Comparison of ENCODE assay signal across 8 cellular contexts in the genomic region with DNA sequence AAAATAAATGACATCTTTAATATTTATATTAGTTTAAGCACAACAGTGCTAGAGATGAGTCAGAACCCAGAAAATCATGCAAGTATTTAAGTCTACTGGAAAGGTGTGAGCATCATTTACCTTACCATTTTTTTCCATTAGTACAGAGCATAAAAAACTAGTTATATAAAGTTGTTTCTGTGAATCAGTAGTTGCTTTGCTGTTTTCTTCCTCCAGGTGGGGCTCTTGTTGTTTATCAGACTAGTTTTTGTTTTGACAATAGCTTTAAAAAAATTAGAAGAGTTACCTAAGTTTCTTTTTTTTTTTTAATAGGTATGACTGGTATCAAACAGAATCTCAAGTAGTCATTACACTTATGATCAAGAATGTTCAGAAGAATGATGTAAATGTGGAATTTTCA. TPM values are rescaled to one million over a fixed set of nuclear protein-coding genes. Genes with fewer than 3 reads are reported as not detected.
A peak's percentile ranks its signal among the peaks of the same experiment; 100 is the strongest.
DNase-seq lines count a peak whose midpoint lies in the region; ATAC-seq and TF ChIP-seq lines count a peak whose summit lies in the region.

No MANE protein-coding gene starts in this region.

- no peak overlapping the region for H3K4me3 ChIP-seq in heart right ventricle
- no peak overlapping the region for H3K4me3 ChIP-seq in OCI-LY3 (ENCODE audit: low read length)
- no peak overlapping the region for H3K4me3 ChIP-seq in fibroblast of lung (replicated peaks in 1 of 4; ENCODE audit: control extremely low read depth in 1 of 4, insufficient read depth in 1 of 4, low read depth in 3 of 4, low read length in 4 of 4)
- no peak overlapping the region for H3K4me3 ChIP-seq in upper lobe of right lung

- no peak for DNase-seq in heart right ventricle
- DNase-seq in cardiac septum (ENCODE audit: low spot score) = no peak
- DNase-seq in fibroblast of lung (ENCODE audit: low read depth in 2 of 2) = peak; percentile 14 to 37
- no peak for DNase-seq in upper lobe of right lung
- no peak for DNase-seq in NCI-H345 (lab: John Stamatoyannopoulos, UW)

- intact Hi-C loops in heart right ventricle (cut with DNase I) (loop anchor here in 2 of 10 donors (10.0 kb wide), 1 partner anchor 139 kb away; no protein-coding TSS in a partner anchor), cardiac septum (cut with DNase I) (no loop called here), upper lobe of right lung (cut with DNase I) (no loop called here)

- H3K36me3 ChIP-seq in heart right ventricle (peaks cover 0 to 99% (median 52%) of the 10 kb centered on the region in 9 donors), OCI-LY3 (replicated peaks; ENCODE audit: low read depth, low read length) (peaks cover 32% of the 10 kb centered on the region), fibroblast of lung (ENCODE audit: control insufficient read depth, insufficient read depth, low read length) (peaks cover 4% of the 10 kb centered on the region), upper lobe of right lung (peaks cover 92% of the 10 kb centered on the region)

- no peaks in the 10 kb centered on the region; the same call in 1 of the 2 replicates for H3K79me2 ChIP-seq in OCI-LY3 (ENCODE audit: low read length)
- no peaks in the 10 kb centered on the region for H3K79me2 ChIP-seq in fibroblast of lung (ENCODE audit: control insufficient read depth, insufficient read depth, low read length)

- H3K27ac ChIP-seq in heart right ventricle (no peak overlapping the region), OCI-LY3 (ENCODE audit: low read length) (no peak overlapping the region), fibroblast of lung (ENCODE audit: insufficient read depth, low read length) (no peak overlapping the region), upper lobe of right lung (no peak overlapping the region)

- no peak overlapping the region for H3K4me2 ChIP-seq in OCI-LY3 (ENCODE audit: low read length)
- no peak overlapping the region for H3K4me2 ChIP-seq in fibroblast of lung (ENCODE audit: extremely low read depth, insufficient read depth, low read length)

- H3K27me3 ChIP-seq in heart right ventricle = no peaks in the 10 kb centered on the region
- no peaks in the 10 kb centered on the region for H3K27me3 ChIP-seq in OCI-LY3 (ENCODE audit: low read depth, low read length)
- no peaks in the 10 kb centered on the region for H3K27me3 ChIP-seq in fibroblast of lung (ENCODE audit: control insufficient read depth, insufficient read depth, low read length)
- no peaks in the 10 kb centered on the region for H3K27me3 ChIP-seq in upper lobe of right lung

- H4K20me1 ChIP-seq in OCI-LY3 (ENCODE audit: insufficient read depth, low read length) (no peaks in the 10 kb centered on the region), fibroblast of lung (ENCODE audit: control insufficient read depth, extremely low read depth, insufficient read depth, low read length) (no peaks in the 10 kb centered on the region)

- H3K4me1 ChIP-seq in heart right ventricle (peaks cover 0 to 3% (median 0%) of the 10 kb centered on the region in 9 donors), OCI-LY3 (ENCODE audit: low read length) (peaks cover 6% of the 10 kb centered on the region), fibroblast of lung (ENCODE audit: control insufficient read depth, extremely low read depth, insufficient read depth, low read length) (no peaks in the 10 kb centered on the region), upper lobe of right lung (no peaks in the 10 kb centered on the region)

- H3K9me3 ChIP-seq in heart right ventricle = no peaks in the 10 kb centered on the region
- H3K9me3 ChIP-seq in OCI-LY3 (ENCODE audit: insufficient read depth, low read length) = no peaks in the 10 kb centered on the region
- no peaks in the 10 kb centered on the region for H3K9me3 ChIP-seq in fibroblast of lung (ENCODE audit: control insufficient read depth, insufficient read depth, low read depth, low read length)
- no peaks in the 10 kb centered on the region for H3K9me3 ChIP-seq in upper lobe of right lung

- ATAC-seq in heart right ventricle = no peak
- ATAC-seq in upper lobe of right lung = no peak
- no peak for ATAC-seq in HG03135 (IDR thresholded peaks at IDR 0.05; ENCODE audit: unreplicated experiment)
- ATAC-seq in GM21528 (IDR thresholded peaks at IDR 0.05; ENCODE audit: low FRiP score, unreplicated experiment) = no peak

- TF ChIP-seq CTCF in heart right ventricle (IDR thresholded peaks at IDR 0.05) (peak in 8 of 9 donors; percentile 10 to 61 (median 47)), OCI-LY3 (IDR thresholded peaks at IDR 0.05; ENCODE audit: low read depth, low read length) (peak; percentile 61), fibroblast of lung (conservative IDR thresholded peaks at IDR 0.05 in 1 of 2, IDR thresholded peaks at IDR 0.05 in 1 of 2; ENCODE audit: low read depth in 1 of 2, low read length in 2 of 2) (peak in 1 of 2 donors; percentile 52), upper lobe of right lung (IDR thresholded peaks at IDR 0.05) (peak; percentile 30)

- no peak overlapping the region for H2AFZ ChIP-seq in OCI-LY3 (ENCODE audit: low read depth, low read length)
- H2AFZ ChIP-seq in fibroblast of lung (ENCODE audit: low read length) = no peak overlapping the region

- H3K9ac ChIP-seq in OCI-LY3 (ENCODE audit: low read length) (no peak overlapping the region), fibroblast of lung (ENCODE audit: insufficient read depth, low read length) (no peak overlapping the region)

RNA-seq across cellular contexts. Expression of gene SUGT1, which starts 12.7 kb away (rescaled TPM):
- 10 to 100 TPM; 44.3 to 61.7 (median 53.9) TPM for total RNA-seq in heart right ventricle
- 10 to 100 TPM; 53.8 to 55.9 TPM for polyA plus RNA-seq in heart right ventricle
- 49.1 TPM for total RNA-seq in cardiac septum
- 45.2 and 45.7 TPM in 2 replicates for total RNA-seq in fibroblast of lung
- 59.4 and 60.0 TPM in 2 replicates for polyA plus RNA-seq in fibroblast of lung
- 65.9 and 66.3 TPM in 2 replicates for polyA plus RNA-seq in fibroblast of lung (2012)
- 33.1 and 41.2 TPM in 2 replicates for polyA minus RNA-seq in fibroblast of lung (ENCODE audit: low replicate concordance)
- total RNA-seq in upper lobe of right lung = 39.1 TPM

RNA-seq across cellular contexts. Expression of gene HNRNPA1L2, which starts 23.1 kb away (rescaled TPM):
- total RNA-seq in heart right ventricle (1 to 10 TPM; 1.7 to 4.7 (median 3.4) TPM), cardiac septum (4.3 TPM), fibroblast of lung (3.1 and 3.3 TPM in 2 replicates), upper lobe of right lung (6.5 TPM)
- polyA plus RNA-seq in heart right ventricle (1 to 10 TPM; 4.7 to 9.1 TPM), fibroblast of lung (8.7 and 9.8 TPM in 2 replicates)
- 10.6 and 11.8 TPM in 2 replicates for polyA plus RNA-seq in fibroblast of lung (2012)
- polyA minus RNA-seq in fibroblast of lung (ENCODE audit: low replicate concordance) = 0.31 and 0.52 TPM in 2 replicates

Comparison
In these comparisons a context has a peak if more than half of its experiments do, and no peak if none do; other contexts are left out.
1. DNase-seq: peak in fibroblast of lung (2 of 2); none in heart right ventricle (0 of 2), cardiac septum (single experiment), upper lobe of right lung (single experiment) and NCI-H345 (single experiment).